Comparison of ENCODE assay signal across 8 cellular contexts in genomic region chr13:50529154-50529882, GRCh38.
DNase-seq lines count a peak whose midpoint lies in the region; ATAC-seq and TF ChIP-seq lines count a peak whose summit lies in the region.

No MANE protein-coding gene starts in this region.

- intact Hi-C loops in right lobe of liver (cut with DNase I), result loop anchor here in 1 of 2 donors (10.0 kb wide), 1 partner anchor 145 kb away; no protein-coding TSS in a partner anchor

- H2AK5ac ChIP-seq in H9 (ENCODE audit: insufficient read length, low read length), result no peak overlapping the region

- H2BK120ac ChIP-seq in H9 (ENCODE audit: low read depth, low read length, poor library complexity, severe bottlenecking), result peak overlapping the region; percentile 51

- H3K4me1 ChIP-seq in H9 (ENCODE audit: insufficient read depth, low read length), result peaks cover 4% of the 10 kb centered on the region; the same call in 1 of the 2 replicates
- H3K4me1 ChIP-seq in Peyer's patch, result peaks cover 0 to 26% (median 2%) of the 10 kb centered on the region in 4 donors
- peaks cover 0 to 23% (median 2%) of the 10 kb centered on the region in 4 donors for H3K4me1 ChIP-seq in right lobe of liver

- no peak overlapping the region for H3K14ac ChIP-seq in H9 (ENCODE audit: insufficient read depth, low read length)

- no peaks in the 10 kb centered on the region for H3K36me3 ChIP-seq in Peyer's patch
- H3K36me3 ChIP-seq in right lobe of liver, result no peaks in the 10 kb centered on the region

- H3K9me3 Mint-ChIP-seq in H9, result no peaks in the 10 kb centered on the region; a peak in 2 of 5 replicates

- no peak overlapping the region for H3K4me2 ChIP-seq in H9 (ENCODE audit: insufficient read depth, insufficient read length, low read length)

- peak overlapping the region; percentile 33 for H3K18ac ChIP-seq in H9 (ENCODE audit: insufficient read length, low read depth, low read length)

- H2AFZ ChIP-seq in H9 (ENCODE audit: low read length), result no peak overlapping the region

- no peaks in the 10 kb centered on the region for H3K23me2 ChIP-seq in H9 (ENCODE audit: insufficient read length, low read depth, low read length, poor library complexity, severe bottlenecking)

- H3K27ac Mint-ChIP-seq in H9, result peak overlapping the region in 2 of 3 experiments; percentile 53 to 96; a peak in 4 of 7 replicates

- H3K4ac ChIP-seq in H9 (ENCODE audit: low read depth, low read length), result no peak overlapping the region

- peak; percentile 72 for DNase-seq in AG04450 (ENCODE audit: low read depth, low spot score)
- DNase-seq in H9, result peak; percentile 67
- DNase-seq in Peyer's patch, result peak; percentile 29 to 76 (median 75)
- DNase-seq in right lobe of liver, result peak; percentile 83 to 95 (median 93)
- peak in 42 of 49 donors; percentile 16 to 77 (median 57) for DNase-seq in substantia nigra (lab: John Stamatoyannopoulos, UW)

- TF ChIP-seq POLR2A in Peyer's patch (IDR thresholded peaks at IDR 0.05), result no peak
- TF ChIP-seq POLR2A in right lobe of liver (IDR thresholded peaks at IDR 0.05), result peak; percentile 23

- H3K27me3 ChIP-seq in AG04450 (ENCODE audit: control insufficient read depth, insufficient read depth, low read length) (no peaks in the 10 kb centered on the region), H9 (ENCODE audit: insufficient read depth, low read length) (no peaks in the 10 kb centered on the region), Peyer's patch (no peaks in the 10 kb centered on the region), right lobe of liver (no peaks in the 10 kb centered on the region)

- no peak overlapping the region for H2BK12ac ChIP-seq in H9 (ENCODE audit: insufficient read length, low read depth, low read length)

- H3K27ac ChIP-seq in AG04450 (ENCODE audit: low read depth, low read length), result peak overlapping the region; percentile 94
- no peak overlapping the region for H3K27ac ChIP-seq in H9 (ENCODE audit: insufficient read length, low read depth, low read length)
- H3K27ac ChIP-seq in Peyer's patch, result peak overlapping the region in 3 of 4 donors; percentile 2 to 46 (median 7)
- peak overlapping the region; percentile 60 for H3K27ac ChIP-seq in cingulate gyrus (ENCODE audit: low read depth, low read length)
- H3K27ac ChIP-seq in right lobe of liver, result peak overlapping the region; percentile 6 to 69 (median 58)
- H3K27ac ChIP-seq in substantia nigra (ENCODE audit: low read depth, low read length, poor library complexity, severe bottlenecking), result peak overlapping the region; percentile 75

- H3K56ac ChIP-seq in H9 (ENCODE audit: insufficient read length, low read depth, low read length), result no peak overlapping the region

- H3K4me3 ChIP-seq in AG04450 (ENCODE audit: low read depth, low read length), result peak overlapping the region; percentile 39
- H3K4me3 ChIP-seq in Peyer's patch, result no peak overlapping the region
- peak overlapping the region in 2 of 3 donors; percentile 14 to 17 for H3K4me3 ChIP-seq in right lobe of liver

- H3K79me1 ChIP-seq in H9 (ENCODE audit: insufficient read depth, low read depth, low read length, poor library complexity, severe bottlenecking), result no peaks in the 10 kb centered on the region

- no peak overlapping the region for H4K5ac ChIP-seq in H9 (ENCODE audit: insufficient read length, low read depth, low read length)

- no peak overlapping the region for H3K23ac ChIP-seq in H9 (ENCODE audit: insufficient read length, low read depth, low read length)

- ATAC-seq in right lobe of liver (peak; percentile 81 to 94 (median 92)), HG03045 (IDR thresholded peaks at IDR 0.05; ENCODE audit: unreplicated experiment) (no peak), GM18520 (IDR thresholded peaks at IDR 0.05; ENCODE audit: unreplicated experiment) (no peak)

- no peak overlapping the region for H3K4me3 Mint-ChIP-seq in H9

- H3K9me3 ChIP-seq in AG04450 (ENCODE audit: control insufficient read depth, insufficient read depth, low read length), result no peaks in the 10 kb centered on the region
- no peaks in the 10 kb centered on the region for H3K9me3 ChIP-seq in H9 (ENCODE audit: control insufficient read depth, low read depth, low read length)
- no peaks in the 10 kb centered on the region for H3K9me3 ChIP-seq in Peyer's patch
- peaks cover 0 to under 1% (median 0%) of the 10 kb centered on the region in 4 donors for H3K9me3 ChIP-seq in right lobe of liver

- WGBS in H9 (ENCODE audit: extremely low coverage, insufficient read length, low lambda C conversion rate), result no CpG with 5 or more reads among the region's 12 CpGs
- 18% methylated on average over 9 of the region's 12 CpGs for WGBS in right lobe of liver (ENCODE audit: insufficient coverage, low coverage, low lambda C conversion rate, missing lambda C conversion rate)

- peaks cover 25 to 26% of the 10 kb centered on the region in 2 experiments for H3K4me1 Mint-ChIP-seq in H9

- H2BK5ac ChIP-seq in H9 (ENCODE audit: insufficient read length, low read length), result peak overlapping the region; percentile 35

- POLR2A ChIA-PET in AG04450 (lab: Yijun Ruan, JAX), result interaction anchor here (0.6 to 1.8 kb wide), 7 partner anchors 17 to 532 kb away, joined by 3 to 6 read pairs (median 3); partner anchors contain the start of gene TRIM13

- H4K8ac ChIP-seq in H9 (replicated peaks; ENCODE audit: insufficient read length, low read depth, low read length), result no peak overlapping the region

- CTCF ChIA-PET in AG04450 (lab: Charles Lee), result interaction anchor here (0.7 to 3.9 kb wide), 7 partner anchors 14 to 859 kb away, joined by 3 to 29 read pairs (median 3); no protein-coding TSS in a partner anchor

- no peak overlapping the region for H4K91ac ChIP-seq in H9 (ENCODE audit: insufficient read length, low read depth, low read length)

- H2BK15ac ChIP-seq in H9 (ENCODE audit: low read depth, low read length), result no peak overlapping the region

- TF ChIP-seq CTCF in AG04450 (IDR thresholded peaks at IDR 0.05; ENCODE audit: low read depth, low read length) (no peak), H9 (conservative IDR thresholded peaks at IDR 0.05) (no peak), Peyer's patch (IDR thresholded peaks at IDR 0.05) (no peak), right lobe of liver (IDR thresholded peaks at IDR 0.05) (no peak)

- H3K27me3 Mint-ChIP-seq in H9 (ENCODE audit: low read depth), result no peaks in the 10 kb centered on the region

- H3K79me2 ChIP-seq in H9 (ENCODE audit: insufficient read depth, low read length), result no peaks in the 10 kb centered on the region

- H4K20me1 ChIP-seq in H9 (ENCODE audit: control insufficient read depth, insufficient read depth, insufficient read length), result no peaks in the 10 kb centered on the region

- H3T11ph ChIP-seq in H9 (ENCODE audit: low read length), result no peak overlapping the region

- H3K36me3 Mint-ChIP-seq in H9 (ENCODE audit: insufficient read depth in 1 of 3, low read depth in 3 of 3), result peaks cover 0 to 3% (median 3%) of the 10 kb centered on the region in 3 experiments; a peak in 2 of 7 replicates

- no peak overlapping the region for H3K9ac ChIP-seq in H9 (ENCODE audit: extremely low read depth, insufficient read length, low read length)

- H2BK20ac ChIP-seq in H9 (ENCODE audit: low read depth, low read length, poor library complexity, severe bottlenecking), result no peak overlapping the region

Comparison
In these comparisons a context has a peak if more than half of its experiments do, and no peak if none do; other contexts are left out.
1. H3K4me3 ChIP-seq: peak in AG04450 (single experiment) and right lobe of liver (2 of 3); none in Peyer's patch (0 of 4).
2. ATAC-seq: peak in right lobe of liver (4 of 4); none in HG03045 (single experiment) and GM18520 (single experiment).
3. Peak in every context shown above with its lines, with median percentiles within 50 percentile points of each other: DNase-seq.